In genomic region chr12:11747969-11748368, GRCh38 we compare ENCODE assay signal across 19 cellular contexts.
"Had no signal": no experiment of that assay in that cellular context is flagged by ENCODE, and none has a peak within 500 bp of the region (broad histone marks: within the 10 kb centered on the region; RNA-seq: fewer than 3 reads in every experiment).

No MANE protein-coding gene starts in this region.

- H3K27me3 Mint-ChIP-seq: effector memory CD8-positive, alpha-beta T cell; naive thymus-derived CD4-positive, alpha-beta T cell; T-cell had no signal

- H2AFZ ChIP-seq: neural progenitor cell had no signal

- ATAC-seq: activated naive CD4-positive, alpha-beta T cell treated with anti-CD3 and anti-CD28 coated beads, Interleukin-2, amount 50 U/mL, for 72 hours; activated T-cell treated with anti-CD3 and anti-CD28 coated beads, Interleukin-2, amount 50 U/mL, for 72 hours; effector memory CD8-positive, alpha-beta T cell; left ventricle myocardium superior; naive thymus-derived CD4-positive, alpha-beta T cell; pancreas; sciatic nerve; T-cell had no signal

- H3K4me3 Mint-ChIP-seq: activated T-cell treated with anti-CD3 and anti-CD28 coated beads, Interleukin-2, amount 50 U/mL, for 72 hours; effector memory CD8-positive, alpha-beta T cell; naive thymus-derived CD4-positive, alpha-beta T cell; neural progenitor cell; T-cell had no signal

- H3K9ac ChIP-seq: neural progenitor cell had no signal

- H3K36me3 ChIP-seq: cardiac muscle cell, neural progenitor cell, pancreas, thyroid gland had no signal

- H3K9me3 ChIP-seq: esophagus squamous epithelium, pancreas, thyroid gland had no signal

- H3K4me3 ChIP-seq: cardiac muscle cell, esophagus squamous epithelium, neural progenitor cell, pancreas, thyroid gland had no signal

- H3K4me2 ChIP-seq: neural progenitor cell had no signal

- H3K9me3 Mint-ChIP-seq: activated naive CD4-positive, alpha-beta T cell treated with anti-CD3 and anti-CD28 coated beads, Interleukin-2, amount 50 U/mL, for 72 hours; activated T-cell treated with anti-CD3 and anti-CD28 coated beads, Interleukin-2, amount 50 U/mL, for 72 hours; effector memory CD8-positive, alpha-beta T cell; naive thymus-derived CD4-positive, alpha-beta T cell; neural progenitor cell; T-cell had no signal

- H3K27ac ChIP-seq: cardiac muscle cell, neural progenitor cell, pancreas, thyroid gland had no signal

- FAIRE-seq: pancreas had no signal

- H3K27me3 ChIP-seq: cardiac muscle cell, esophagus squamous epithelium, neural progenitor cell, pancreas, thyroid gland had no signal

- DNase-seq: activated CD4-positive, alpha-beta T cell treated with anti-CD3 and anti-CD28 coated beads, Interleukin-2, amount 50 U/mL, for 1 hour; activated CD4-positive, CD25-positive, alpha-beta regulatory T cell treated with anti-CD3 and anti-CD28 coated beads, Interleukin-2, amount 50 U/mL, for 72 hours; activated gamma-delta T cell treated with Interleukin-2 at 50 U/mL for 16 hours; activated T-cell treated with anti-CD3 and anti-CD28 coated beads, Interleukin-2, amount 50 U/mL, for 72 hours; amniotic stem cell; effector memory CD8-positive, alpha-beta T cell; esophagus squamous epithelium; left ventricle myocardium superior; mesendoderm; naive thymus-derived CD4-positive, alpha-beta T cell; pancreas; stimulated activated CD4-positive, alpha-beta T cell treated with anti-CD3 and anti-CD28 coated beads, Interleukin-4, amount 100 ng/mL, for 4 hours; stimulated activated naive CD4-positive, alpha-beta T cell; T-cell; thyroid gland had no signal

- H3K27ac Mint-ChIP-seq: activated naive CD4-positive, alpha-beta T cell treated with anti-CD3 and anti-CD28 coated beads, Interleukin-2, amount 50 U/mL, for 72 hours; activated T-cell treated with anti-CD3 and anti-CD28 coated beads, Interleukin-2, amount 50 U/mL, for 72 hours; effector memory CD8-positive, alpha-beta T cell; naive thymus-derived CD4-positive, alpha-beta T cell; neural progenitor cell; T-cell had no signal
